ENCODE assay signal across 1 cellular context in genomic region chr12:56877195-56878009, GRCh38.
TF ChIP-seq lines count a peak whose summit lies in the region.

No MANE protein-coding gene starts in this region.

TF ChIP-seq in liver, 16 proteins besides CTCF, POLR2A, EP300 and RAD21 (continued from another document):
- TF ChIP-seq, protein P1, sequence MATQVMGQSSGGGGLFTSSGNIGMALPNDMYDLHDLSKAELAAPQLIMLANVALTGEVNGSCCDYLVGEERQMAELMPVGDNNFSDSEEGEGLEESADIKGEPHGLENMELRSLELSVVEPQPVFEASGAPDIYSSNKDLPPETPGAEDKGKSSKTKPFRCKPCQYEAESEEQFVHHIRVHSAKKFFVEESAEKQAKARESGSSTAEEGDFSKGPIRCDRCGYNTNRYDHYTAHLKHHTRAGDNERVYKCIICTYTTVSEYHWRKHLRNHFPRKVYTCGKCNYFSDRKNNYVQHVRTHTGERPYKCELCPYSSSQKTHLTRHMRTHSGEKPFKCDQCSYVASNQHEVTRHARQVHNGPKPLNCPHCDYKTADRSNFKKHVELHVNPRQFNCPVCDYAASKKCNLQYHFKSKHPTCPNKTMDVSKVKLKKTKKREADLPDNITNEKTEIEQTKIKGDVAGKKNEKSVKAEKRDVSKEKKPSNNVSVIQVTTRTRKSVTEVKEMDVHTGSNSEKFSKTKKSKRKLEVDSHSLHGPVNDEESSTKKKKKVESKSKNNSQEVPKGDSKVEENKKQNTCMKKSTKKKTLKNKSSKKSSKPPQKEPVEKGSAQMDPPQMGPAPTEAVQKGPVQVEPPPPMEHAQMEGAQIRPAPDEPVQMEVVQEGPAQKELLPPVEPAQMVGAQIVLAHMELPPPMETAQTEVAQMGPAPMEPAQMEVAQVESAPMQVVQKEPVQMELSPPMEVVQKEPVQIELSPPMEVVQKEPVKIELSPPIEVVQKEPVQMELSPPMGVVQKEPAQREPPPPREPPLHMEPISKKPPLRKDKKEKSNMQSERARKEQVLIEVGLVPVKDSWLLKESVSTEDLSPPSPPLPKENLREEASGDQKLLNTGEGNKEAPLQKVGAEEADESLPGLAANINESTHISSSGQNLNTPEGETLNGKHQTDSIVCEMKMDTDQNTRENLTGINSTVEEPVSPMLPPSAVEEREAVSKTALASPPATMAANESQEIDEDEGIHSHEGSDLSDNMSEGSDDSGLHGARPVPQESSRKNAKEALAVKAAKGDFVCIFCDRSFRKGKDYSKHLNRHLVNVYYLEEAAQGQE (IDR thresholded peaks at IDR 0.05): peak; percentile 49
- TF ChIP-seq, protein P2, sequence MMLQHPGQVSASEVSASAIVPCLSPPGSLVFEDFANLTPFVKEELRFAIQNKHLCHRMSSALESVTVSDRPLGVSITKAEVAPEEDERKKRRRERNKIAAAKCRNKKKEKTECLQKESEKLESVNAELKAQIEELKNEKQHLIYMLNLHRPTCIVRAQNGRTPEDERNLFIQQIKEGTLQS (IDR thresholded peaks at IDR 0.05): peak; percentile 70
- TF ChIP-seq YY1 (IDR thresholded peaks at IDR 0.05) (peak; percentile 4), HNF4G (IDR thresholded peaks at IDR 0.05) (peak; percentile 73), RXRA (IDR thresholded peaks at IDR 0.05) (peak; percentile 66 to 75), JUND (IDR thresholded peaks at IDR 0.05) (peak; percentile 67 to 72), TAF1 (conservative IDR thresholded peaks at IDR 0.05) (peak; percentile 52)
- TF ChIP-seq, protein P3, sequence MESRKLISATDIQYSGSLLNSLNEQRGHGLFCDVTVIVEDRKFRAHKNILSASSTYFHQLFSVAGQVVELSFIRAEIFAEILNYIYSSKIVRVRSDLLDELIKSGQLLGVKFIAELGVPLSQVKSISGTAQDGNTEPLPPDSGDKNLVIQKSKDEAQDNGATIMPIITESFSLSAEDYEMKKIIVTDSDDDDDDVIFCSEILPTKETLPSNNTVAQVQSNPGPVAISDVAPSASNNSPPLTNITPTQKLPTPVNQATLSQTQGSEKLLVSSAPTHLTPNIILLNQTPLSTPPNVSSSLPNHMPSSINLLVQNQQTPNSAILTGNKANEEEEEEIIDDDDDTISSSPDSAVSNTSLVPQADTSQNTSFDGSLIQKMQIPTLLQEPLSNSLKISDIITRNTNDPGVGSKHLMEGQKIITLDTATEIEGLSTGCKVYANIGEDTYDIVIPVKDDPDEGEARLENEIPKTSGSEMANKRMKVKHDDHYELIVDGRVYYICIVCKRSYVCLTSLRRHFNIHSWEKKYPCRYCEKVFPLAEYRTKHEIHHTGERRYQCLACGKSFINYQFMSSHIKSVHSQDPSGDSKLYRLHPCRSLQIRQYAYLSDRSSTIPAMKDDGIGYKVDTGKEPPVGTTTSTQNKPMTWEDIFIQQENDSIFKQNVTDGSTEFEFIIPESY (IDR thresholded peaks at IDR 0.05): no peak
